19 cellular contexts compared by ENCODE assay signal in genomic region chr4:59979061-59979460, GRCh38.
DNase-seq lines count a peak whose midpoint lies in the region; ATAC-seq and TF ChIP-seq lines count a peak whose summit lies in the region.
"Had no signal": no experiment of that assay in that cellular context is flagged by ENCODE, and none has a peak within 500 bp of the region (broad histone marks: within the 10 kb centered on the region; RNA-seq: fewer than 3 reads in every experiment).

No MANE protein-coding gene starts in this region.

- H3K27me3 ChIP-seq in lung (ENCODE audit: control insufficient read depth, insufficient read depth) (no peaks in the 10 kb centered on the region), upper lobe of right lung (no peaks in the 10 kb centered on the region)
- H3K27me3 ChIP-seq: BLaER1 had no signal

- H3K27ac ChIP-seq in lung (ENCODE audit: low read depth in 1 of 2, low read length in 1 of 2) = no peak overlapping the region
- no peak overlapping the region for H3K27ac ChIP-seq in upper lobe of right lung
- H3K27ac ChIP-seq: 22Rv1, BLaER1, C4-2B had no signal

- no peaks in the 10 kb centered on the region for H3K4me1 ChIP-seq in lung (ENCODE audit: control insufficient read depth in 2 of 2, insufficient read depth in 2 of 2, low read length in 2 of 2)
- no peaks in the 10 kb centered on the region for H3K4me1 ChIP-seq in upper lobe of right lung
- H3K4me1 ChIP-seq: BLaER1, Caco-2 had no signal

- H3K27me3 Mint-ChIP-seq in activated CD8-positive, alpha-beta T cell treated with anti-CD3 and anti-CD28 coated beads for 36 hours = no peaks in the 10 kb centered on the region
- H3K27me3 Mint-ChIP-seq: B cell; CD4-positive, CD25-positive, alpha-beta regulatory T cell had no signal

- H3K4me3 ChIP-seq in lung (no peak overlapping the region), upper lobe of right lung (no peak overlapping the region)
- H3K4me3 ChIP-seq: BLaER1 had no signal

- H3K4me1 Mint-ChIP-seq in activated CD8-positive, alpha-beta T cell treated with anti-CD3 and anti-CD28 coated beads for 36 hours (ENCODE audit: low read depth) = no peaks in the 10 kb centered on the region
- H3K4me1 Mint-ChIP-seq: B cell; CD4-positive, CD25-positive, alpha-beta regulatory T cell had no signal

- H3K27ac Mint-ChIP-seq in activated CD8-positive, alpha-beta T cell treated with anti-CD3 and anti-CD28 coated beads for 36 hours = no peak overlapping the region
- H3K27ac Mint-ChIP-seq: B cell; CD4-positive, CD25-positive, alpha-beta regulatory T cell; CD8-positive, alpha-beta T cell had no signal

- no peak for ATAC-seq in lung (ENCODE audit: insufficient read depth, low FRiP score)
- ATAC-seq in upper lobe of right lung = peak; percentile 48
- ATAC-seq in activated CD8-positive, alpha-beta T cell treated with anti-CD3 and anti-CD28 coated beads for 36 hours = no peak
- ATAC-seq in GM21576 (IDR thresholded peaks at IDR 0.05; ENCODE audit: unreplicated experiment) = no peak
- ATAC-seq: CD8-positive, alpha-beta T cell had no signal

- no peaks in the 10 kb centered on the region for H3K36me3 Mint-ChIP-seq in activated CD8-positive, alpha-beta T cell treated with anti-CD3 and anti-CD28 coated beads for 36 hours (ENCODE audit: low read depth)
- H3K36me3 Mint-ChIP-seq: CD4-positive, CD25-positive, alpha-beta regulatory T cell; CD8-positive, alpha-beta T cell had no signal

- CTCF ChIA-PET in activated CD8-positive, alpha-beta T cell treated with anti-CD3 and anti-CD28 coated beads for 36 hours (lab: Charles Lee) = no interaction called here

- H3K9me3 ChIP-seq in lung (ENCODE audit: control insufficient read depth in 2 of 2, insufficient read depth in 1 of 2, low read length in 1 of 2) = no peaks in the 10 kb centered on the region
- no peaks in the 10 kb centered on the region for H3K9me3 ChIP-seq in upper lobe of right lung
- H3K9me3 ChIP-seq: BLaER1, Caco-2 had no signal

- TF ChIP-seq CTCF in lung (IDR thresholded peaks at IDR 0.05; ENCODE audit: control extremely low read depth, extremely low read depth) (no peak), upper lobe of right lung (IDR thresholded peaks at IDR 0.05) (no peak)
- no peak for TF ChIP-seq CTCF in activated CD8-positive, alpha-beta T cell treated with anti-CD3 and anti-CD28 coated beads for 36 hours (IDR thresholded peaks at IDR 0.05)

- 26 to 63% methylated on average over 1 of the region's 1 CpG for WGBS in lung, 2 donors

- DNase-seq in astrocyte of the hippocampus (ENCODE audit: low read depth, low spot score) (peak; percentile 59), kidney tubule cell (ENCODE audit: low spot score) (peak; percentile 34), lung (ENCODE audit: low spot score) (peak; percentile 46), upper lobe of right lung (no peak), NCI-H2196 treated with DMSO at 0.1 percent for 48 hours (lab: John Stamatoyannopoulos, UW; ENCODE audit: unreplicated experiment) (no peak)
- no peak for DNase-seq in activated CD8-positive, alpha-beta T cell treated with anti-CD3 and anti-CD28 coated beads for 36 hours
- DNase-seq: Caco-2; CD4-positive, CD25-positive, alpha-beta regulatory T cell; CD8-positive, alpha-beta T cell; DMS153; DND-41; GOT3; H7; HCEC 1CT had no signal

- H3K4me3 Mint-ChIP-seq in activated CD8-positive, alpha-beta T cell treated with anti-CD3 and anti-CD28 coated beads for 36 hours = no peak overlapping the region
- H3K4me3 Mint-ChIP-seq: B cell; CD4-positive, CD25-positive, alpha-beta regulatory T cell; CD8-positive, alpha-beta T cell had no signal

- H3K9me3 Mint-ChIP-seq in activated CD8-positive, alpha-beta T cell treated with anti-CD3 and anti-CD28 coated beads for 36 hours = peaks cover 5% of the 10 kb centered on the region

- H3K36me3 ChIP-seq in lung (ENCODE audit: control insufficient read depth in 2 of 2, insufficient read depth in 2 of 2, low read length in 2 of 2) (no peaks in the 10 kb centered on the region), upper lobe of right lung (no peaks in the 10 kb centered on the region)
- H3K36me3 ChIP-seq: BLaER1 had no signal

- intact Hi-C loops in upper lobe of right lung (cut with DNase I) = no loop called here
- intact Hi-C loops in activated CD8-positive, alpha-beta T cell treated with anti-CD3 and anti-CD28 coated beads for 36 hours (cut with micrococcal nuclease) = no loop called here

- POLR2A ChIA-PET in activated CD8-positive, alpha-beta T cell treated with anti-CD3 and anti-CD28 coated beads for 36 hours (lab: Charles Lee) = no interaction called here

Comparison
In these comparisons a context has a peak if more than half of its experiments do, and no peak if none do; other contexts are left out.
1. DNase-seq: peak in astrocyte of the hippocampus (single experiment), kidney tubule cell (single experiment) and lung (single experiment); none in upper lobe of right lung (single experiment), activated CD8-positive, alpha-beta T cell treated with anti-CD3 and anti-CD28 coated beads for 36 hours (single experiment) and NCI-H2196 treated with DMSO at 0.1 percent for 48 hours (single experiment).